ENCODE assay signal across 8 cellular contexts in genomic region chr1:23558140-23558871, GRCh38. TPM values are rescaled to one million over a fixed set of nuclear protein-coding genes. Genes with fewer than 3 reads are reported as not detected.
DNase-seq lines count a peak whose midpoint lies in the region; ATAC-seq, FAIRE-seq and TF ChIP-seq lines count a peak whose summit lies in the region.

No MANE protein-coding gene starts in this region.

- H2AFZ ChIP-seq in trophoblast cell (ENCODE audit: insufficient read depth, low read length, poor library complexity), result no peak overlapping the region

- H3K4me3 Mint-ChIP-seq in activated T-cell treated with anti-CD3 and anti-CD28 coated beads, Interleukin-2, amount 50 U/mL, for 24 hours, result peak overlapping the region; percentile 90
- peak overlapping the region; percentile 93 for H3K4me3 Mint-ChIP-seq in glutamatergic neuron (ENCODE audit: unreplicated experiment)

- H3K4me1 ChIP-seq in trophoblast cell (ENCODE audit: control insufficient read depth in 1 of 2, insufficient read depth in 2 of 2, low read length in 2 of 2), result peaks cover 39 to 45% of the 10 kb centered on the region in 2 experiments

- H3K4me2 ChIP-seq in trophoblast cell (ENCODE audit: low read length), result peak overlapping the region; percentile 63

- peak overlapping the region; percentile 15 for H2AK5ac ChIP-seq in trophoblast cell (ENCODE audit: low read length)

- TF ChIP-seq POLR2A in GM12891 (IDR thresholded peaks at IDR 0.05; ENCODE audit: low read depth, low read length), result peak; percentile 50; the same call in 1 of the 2 replicates

- peak overlapping the region; percentile 84 for H4K91ac ChIP-seq in trophoblast cell (ENCODE audit: low read depth, low read length)

- H3K4me1 Mint-ChIP-seq in activated T-cell treated with anti-CD3 and anti-CD28 coated beads, Interleukin-2, amount 50 U/mL, for 24 hours (ENCODE audit: low read depth), result peaks cover 75% of the 10 kb centered on the region
- peaks cover 48% of the 10 kb centered on the region for H3K4me1 Mint-ChIP-seq in glutamatergic neuron (ENCODE audit: low read depth, unreplicated experiment)

- H3K36me3 ChIP-seq in trophoblast cell (ENCODE audit: control insufficient read depth in 1 of 2, insufficient read depth in 2 of 2, low read length in 2 of 2), result peaks cover 11 to 12% of the 10 kb centered on the region in 2 experiments

- no CpG with 5 or more reads among the region's 34 CpGs for WGBS in trophoblast cell (ENCODE audit: extremely low coverage, insufficient coverage, insufficient read length)

- peak overlapping the region; percentile 89 for H3K18ac ChIP-seq in trophoblast cell (ENCODE audit: low read length)

- peak overlapping the region; percentile 19 for H4K12ac ChIP-seq in trophoblast cell (ENCODE audit: low read depth, low read length)

- peak overlapping the region; percentile 23 for H2BK12ac ChIP-seq in trophoblast cell (ENCODE audit: low read length)

- H3K27me3 ChIP-seq in trophoblast cell (ENCODE audit: insufficient read depth, low read length), result no peaks in the 10 kb centered on the region

- H3K79me1 ChIP-seq in trophoblast cell (ENCODE audit: low read length), result peaks cover 76% of the 10 kb centered on the region

- DNase-seq in GM12891 (ENCODE audit: insufficient read length, low spot score) (no peak), NCI-H2196 (lab: John Stamatoyannopoulos, UW; ENCODE audit: unreplicated experiment) (peak; percentile 60), glutamatergic neuron (no peak), trophoblast cell (peak; percentile 29 to 35), HuH-7 (ENCODE audit: low spot score) (no peak), NCI-H1436 (lab: John Stamatoyannopoulos, UW) (no peak)
- peak; percentile 63 for DNase-seq in activated T-cell treated with anti-CD3 and anti-CD28 coated beads, Interleukin-2, amount 50 U/mL, for 24 hours

- peak overlapping the region; percentile 78 for H4K8ac ChIP-seq in trophoblast cell (ENCODE audit: low read depth, low read length)

- peak overlapping the region; percentile 86 for H3K14ac ChIP-seq in trophoblast cell (ENCODE audit: low read length)

- peak overlapping the region; percentile 90 for H2BK5ac ChIP-seq in trophoblast cell (ENCODE audit: low read depth, low read length, poor library complexity)

- no peak overlapping the region for H3K23ac ChIP-seq in trophoblast cell (ENCODE audit: low read length)

- H3K9ac ChIP-seq in trophoblast cell (ENCODE audit: low read length), result peak overlapping the region; percentile 90

- H3K4me3 ChIP-seq in trophoblast cell (ENCODE audit: low read depth, low read length), result peak overlapping the region; percentile 82

- no peak for TF ChIP-seq CTCF in glutamatergic neuron (IDR thresholded peaks at IDR 0.05; ENCODE audit: partially characterized antibody, unreplicated experiment)

- H3K27ac ChIP-seq in trophoblast cell (ENCODE audit: low read depth, low read length), result peak overlapping the region; percentile 77

- peak overlapping the region; percentile 79 for H3K27ac Mint-ChIP-seq in activated T-cell treated with anti-CD3 and anti-CD28 coated beads, Interleukin-2, amount 50 U/mL, for 24 hours
- H3K27ac Mint-ChIP-seq in glutamatergic neuron (ENCODE audit: unreplicated experiment), result no peak overlapping the region

- H3K79me2 ChIP-seq in trophoblast cell (ENCODE audit: control insufficient read depth, insufficient read depth, low read length, poor library complexity), result peaks cover 28% of the 10 kb centered on the region

- H2BK120ac ChIP-seq in trophoblast cell (ENCODE audit: insufficient read depth, low read length, poor library complexity), result peak overlapping the region; percentile 57

- H3K9me3 ChIP-seq in trophoblast cell (ENCODE audit: insufficient read depth, low read depth, low read length), result no peaks in the 10 kb centered on the region

- H3K9me3 Mint-ChIP-seq in activated T-cell treated with anti-CD3 and anti-CD28 coated beads, Interleukin-2, amount 50 U/mL, for 24 hours, result no peaks in the 10 kb centered on the region
- H3K9me3 Mint-ChIP-seq in glutamatergic neuron (ENCODE audit: unreplicated experiment), result peaks cover 11% of the 10 kb centered on the region

- H3K27me3 Mint-ChIP-seq in activated T-cell treated with anti-CD3 and anti-CD28 coated beads, Interleukin-2, amount 50 U/mL, for 24 hours, result peaks cover 2% of the 10 kb centered on the region
- H3K27me3 Mint-ChIP-seq in glutamatergic neuron (ENCODE audit: unreplicated experiment), result peaks cover 17% of the 10 kb centered on the region

- no peak for ATAC-seq in GM18909 (IDR thresholded peaks at IDR 0.05; ENCODE audit: poor library complexity, unreplicated experiment)

- H3K36me3 Mint-ChIP-seq in activated T-cell treated with anti-CD3 and anti-CD28 coated beads, Interleukin-2, amount 50 U/mL, for 24 hours (ENCODE audit: low read depth), result peaks cover 18% of the 10 kb centered on the region
- H3K36me3 Mint-ChIP-seq in glutamatergic neuron (ENCODE audit: unreplicated experiment), result no peaks in the 10 kb centered on the region

- peak; percentile 58 for FAIRE-seq in GM12891 (lab: Jason Lieb, UNC)

- peak overlapping the region; percentile 71 for H3K4ac ChIP-seq in trophoblast cell (ENCODE audit: low read depth, low read length)

TF ChIP-seq in GM12891, 5 proteins besides CTCF, POLR2A, EP300 and RAD21:
- TF ChIP-seq PAX5 (IDR thresholded peaks at IDR 0.05; ENCODE audit: insufficient read depth, low read length, severe bottlenecking), result no peak
- peak; percentile 9; the same call in 1 of the 2 replicates for TF ChIP-seq POU2F2 (IDR thresholded peaks at IDR 0.05; ENCODE audit: low read depth, low read length)
- TF ChIP-seq POLR2AphosphoS5 (IDR thresholded peaks at IDR 0.05; ENCODE audit: low read depth, low read length), result peak; percentile 45; the same call in 1 of the 2 replicates
- TF ChIP-seq TAF1 (IDR thresholded peaks at IDR 0.05; ENCODE audit: low read depth, low read length), result no peak
- TF ChIP-seq SPI1 (IDR thresholded peaks at IDR 0.05; ENCODE audit: low read depth, low read length), result no peak
TF ChIP-seq in GM12891: peak in this region for 2.

RNA-seq across cellular contexts. Expression of gene ID3, which starts 1.0 kb away (rescaled TPM):
- 67.3 TPM for polyA plus RNA-seq in GM12891 (2012; ENCODE audit: low read depth, missing spikeins)
- 10.9 TPM for total RNA-seq in glutamatergic neuron (ENCODE audit: unreplicated experiment)
- 335 and 340 TPM in 2 replicates for polyA plus RNA-seq in trophoblast cell (2013)

RNA-seq across cellular contexts. Expression of gene E2F2, which starts 27.3 kb away (rescaled TPM):
- polyA plus RNA-seq in GM12891 (2012; ENCODE audit: low read depth, missing spikeins), result 2.5 TPM
- 5.4 TPM for total RNA-seq in glutamatergic neuron (ENCODE audit: unreplicated experiment)
- polyA plus RNA-seq in trophoblast cell (2013), result 1.2 and 1.3 TPM in 2 replicates

Comparison
In these comparisons a context has a peak if more than half of its experiments do, and no peak if none do; other contexts are left out.
1. DNase-seq: peak in NCI-H2196 (single experiment), activated T-cell treated with anti-CD3 and anti-CD28 coated beads, Interleukin-2, amount 50 U/mL, for 24 hours (single experiment) and trophoblast cell (2 of 2); none in GM12891 (single experiment), glutamatergic neuron (single experiment), HuH-7 (single experiment) and NCI-H1436 (single experiment).